ENCODE assay signal across 26 cellular contexts in the genomic region with DNA sequence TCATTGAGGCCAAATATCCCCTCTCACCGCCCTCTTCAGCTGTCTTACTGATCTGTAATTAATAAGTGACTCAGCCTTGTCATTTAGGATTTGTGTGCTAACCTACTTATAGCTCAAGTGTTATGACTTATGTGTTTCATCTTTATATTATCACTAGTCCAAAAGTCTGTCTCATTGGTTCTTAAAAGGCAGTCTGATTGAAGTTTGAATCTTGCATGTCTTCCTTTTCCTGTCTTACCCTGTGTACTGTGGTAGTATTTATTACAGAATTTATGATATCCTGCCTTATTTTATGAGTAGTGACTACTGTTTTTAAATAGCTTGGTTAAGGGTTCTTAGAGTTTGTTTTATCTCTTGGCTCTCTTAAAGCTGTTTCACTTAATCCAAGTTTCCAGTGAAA. TPM values are rescaled to one million over a fixed set of nuclear protein-coding genes. Genes with fewer than 3 reads are reported as not detected.
DNase-seq lines count a peak whose midpoint lies in the region; ATAC-seq, FAIRE-seq and TF ChIP-seq lines count a peak whose summit lies in the region.
"Had no signal": no experiment of that assay in that cellular context is flagged by ENCODE, and none has a peak within 500 bp of the region (broad histone marks: within the 10 kb centered on the region; RNA-seq: fewer than 3 reads in every experiment).

No MANE protein-coding gene starts in this region.

- H3K4me1 Mint-ChIP-seq in activated naive CD4-positive, alpha-beta T cell treated with anti-CD3 and anti-CD28 coated beads, Interleukin-2, amount 50 U/mL, for 24 hours: peaks cover 34% of the 10 kb centered on the region

- intact Hi-C loops in PC-3 (cut with micrococcal nuclease): no loop called here

- H3K79me2 ChIP-seq in PC-3 (ENCODE audit: low read length): no peaks in the 10 kb centered on the region

- H3K4me1 ChIP-seq in PC-3 (ENCODE audit: insufficient read depth, low read length): peaks cover 3% of the 10 kb centered on the region
- H3K4me1 ChIP-seq: left ventricle myocardium inferior had no signal

- no peaks in the 10 kb centered on the region for H3F3A ChIP-seq in PC-3 (ENCODE audit: low read length, unreplicated experiment)

- H3K27me3 Mint-ChIP-seq in activated naive CD4-positive, alpha-beta T cell treated with anti-CD3 and anti-CD28 coated beads, Interleukin-2, amount 50 U/mL, for 24 hours: no peaks in the 10 kb centered on the region

- no peak overlapping the region for H3K4me3 ChIP-seq in PC-3 (ENCODE audit: low read length)
- H3K4me3 ChIP-seq: dorsolateral prefrontal cortex, GM23248, heart left ventricle, left ventricle myocardium inferior, pancreas, upper lobe of left lung had no signal

- no peak overlapping the region for H3K4me3 Mint-ChIP-seq in activated naive CD4-positive, alpha-beta T cell treated with anti-CD3 and anti-CD28 coated beads, Interleukin-2, amount 50 U/mL, for 24 hours
- H3K4me3 Mint-ChIP-seq: natural killer cell treated with Interleukin-12 subunit alpha and Interleukin-12 subunit beta and Interleukin-15 and Interleukin-18, amount 100 ng/mL, for 72 hours had no signal

- FAIRE-seq in H54 (lab: Jason Lieb, UNC): no peak
- FAIRE-seq: G401.6, HepG2, pancreas had no signal

- TF ChIP-seq CTCF in PC-3 (conservative IDR thresholded peaks at IDR 0.05; ENCODE audit: low read depth, low read length): no peak

- no peaks in the 10 kb centered on the region for H3K36me3 Mint-ChIP-seq in activated naive CD4-positive, alpha-beta T cell treated with anti-CD3 and anti-CD28 coated beads, Interleukin-2, amount 50 U/mL, for 24 hours
- H3K36me3 Mint-ChIP-seq: activated naive CD4-positive, alpha-beta T cell treated with anti-CD3 and anti-CD28 coated beads, Interleukin-2, amount 50 U/mL, for 72 hours; natural killer cell treated with Interleukin-12 subunit alpha and Interleukin-12 subunit beta and Interleukin-15 and Interleukin-18, amount 100 ng/mL, for 72 hours had no signal

- no peak overlapping the region for H3K27ac ChIP-seq in PC-3 (ENCODE audit: low read length)
- H3K27ac ChIP-seq: GM23248, heart left ventricle, left ventricle myocardium inferior, pancreas, upper lobe of left lung had no signal

- no peaks in the 10 kb centered on the region for H3K9me2 ChIP-seq in PC-3 (replicated peaks; ENCODE audit: low read length)

- H3K36me3 ChIP-seq in PC-3 (ENCODE audit: low read depth, low read length): no peaks in the 10 kb centered on the region
- H3K36me3 ChIP-seq: heart left ventricle, left ventricle myocardium inferior, pancreas, upper lobe of left lung had no signal

- CTCF ChIA-PET in PC-3 (lab: Charles Lee): interaction anchor here (0.7 to 1.4 kb wide), 2 partner anchors 44 to 679 kb away, joined by 3 to 5 read pairs; a partner anchor contains a TSS

- POLR2A ChIA-PET in PC-3 (lab: Charles Lee; ENCODE audit: unreplicated experiment): interaction anchor here (0.5 to 0.7 kb wide), 2 partner anchors 113 to 264 kb away, joined by 4 read pairs; no protein-coding TSS in a partner anchor

- H3K9ac ChIP-seq in PC-3 (ENCODE audit: low read length): no peak overlapping the region
- H3K9ac ChIP-seq: GM23248 had no signal

- no peaks in the 10 kb centered on the region for H4K20me1 ChIP-seq in PC-3 (ENCODE audit: low read length)

- no peaks in the 10 kb centered on the region for H3K9me3 Mint-ChIP-seq in activated naive CD4-positive, alpha-beta T cell treated with anti-CD3 and anti-CD28 coated beads, Interleukin-2, amount 50 U/mL, for 24 hours
- H3K9me3 Mint-ChIP-seq: activated naive CD4-positive, alpha-beta T cell treated with anti-CD3 and anti-CD28 coated beads, Interleukin-2, amount 50 U/mL, for 72 hours; natural killer cell treated with Interleukin-12 subunit alpha and Interleukin-12 subunit beta and Interleukin-15 and Interleukin-18, amount 100 ng/mL, for 72 hours had no signal

- H3K4me2 ChIP-seq in PC-3 (ENCODE audit: low read length): no peak overlapping the region

- H3K9me3 ChIP-seq in PC-3 (ENCODE audit: low read length): no peaks in the 10 kb centered on the region
- H3K9me3 ChIP-seq: heart left ventricle, left ventricle myocardium inferior, pancreas, upper lobe of left lung had no signal

- no TSS peak for BruUV-seq in PC-3 (replicated peaks; lab: Mats Ljungman, UMichigan)

- no peaks in the 10 kb centered on the region for H3K27me3 ChIP-seq in PC-3 (ENCODE audit: low read length)
- H3K27me3 ChIP-seq: pancreas, upper lobe of left lung had no signal

- no peak for DNase-seq in activated naive CD4-positive, alpha-beta T cell treated with Interleukin-2 at 50 U/mL for 16 hours
- no peak for DNase-seq in PC-3
- DNase-seq in activated gamma-delta T cell (lab: John Stamatoyannopoulos, UW): no peak
- no peak for DNase-seq in H54 (ENCODE audit: insufficient read length, low spot score)
- DNase-seq: activated CD4-positive, CD25-positive, alpha-beta regulatory T cell; activated T-cell treated with anti-CD3 and anti-CD28 coated beads, Interleukin-2, amount 50 U/mL, for 48 hours; C1 segment of cervical spinal cord; dorsolateral prefrontal cortex; GM23248; heart left ventricle; left ventricle myocardium inferior; NCI-H1105; NCI-H2081; NCI-H510A; pancreas; RPMI8226; stimulated activated CD8-positive, alpha-beta memory T cell treated with anti-CD3 and anti-CD28 coated beads, Interleukin-4, amount 100 ng/mL, for 48 hours; upper lobe of left lung had no signal

- ATAC-seq in GM19043 (IDR thresholded peaks at IDR 0.05; ENCODE audit: low read depth, unreplicated experiment) (peak; percentile 59), PC-3 (peak; percentile 85), GM19324 (IDR thresholded peaks at IDR 0.05; ENCODE audit: low FRiP score, unreplicated experiment) (no peak), HG02852 (IDR thresholded peaks at IDR 0.05; ENCODE audit: unreplicated experiment) (no peak)
- ATAC-seq: heart left ventricle; HepG2; natural killer cell treated with Interleukin-12 subunit alpha and Interleukin-12 subunit beta and Interleukin-15 and Interleukin-18, amount 100 ng/mL, for 72 hours had no signal

- no peak for TF ChIP-seq POLR2A in H54 (IDR thresholded peaks at IDR 0.05; ENCODE audit: low read depth, low read length)

- no peak overlapping the region for H2AFZ ChIP-seq in PC-3 (ENCODE audit: low read length)
- H2AFZ ChIP-seq: GM23248 had no signal

- peak overlapping the region; percentile 64 for H3K27ac Mint-ChIP-seq in activated naive CD4-positive, alpha-beta T cell treated with anti-CD3 and anti-CD28 coated beads, Interleukin-2, amount 50 U/mL, for 24 hours
- H3K27ac Mint-ChIP-seq: activated naive CD4-positive, alpha-beta T cell treated with anti-CD3 and anti-CD28 coated beads, Interleukin-2, amount 50 U/mL, for 72 hours; natural killer cell treated with Interleukin-12 subunit alpha and Interleukin-12 subunit beta and Interleukin-15 and Interleukin-18, amount 100 ng/mL, for 72 hours had no signal

RNA-seq across cellular contexts. Expression of a gene that starts 6.3 kb away (rescaled TPM):
- total RNA-seq in PC-3 (2014; rRNA removed): not detected in 2 replicates

RNA-seq across cellular contexts. Expression of a gene that starts 17.4 kb away (rescaled TPM):
- total RNA-seq in PC-3 (2014; rRNA removed): 12.9 and 15.2 TPM in 2 replicates

Comparison
In these comparisons a context has a peak if more than half of its experiments do, and no peak if none do; other contexts are left out.
1. ATAC-seq: peak in GM19043 (single experiment) and PC-3 (single experiment); none in GM19324 (single experiment) and HG02852 (single experiment).